Comparison of ENCODE assay signal across 8 cellular contexts in genomic region chr12:25488956-25489870, GRCh38.
A peak's percentile ranks its signal among the peaks of the same experiment; 100 is the strongest.
DNase-seq lines count a peak whose midpoint lies in the region; TF ChIP-seq lines count a peak whose summit lies in the region.
"Not testable (repeated sequence)": the region's sequence is repeated elsewhere in the genome, so short reads cannot be mapped to it uniquely, and the experiment has no call there.

No MANE protein-coding gene starts in this region.

- H3K4ac ChIP-seq in H9 (ENCODE audit: low read depth, low read length) = not testable (repeated sequence)

- H3K79me1 ChIP-seq in H9 (ENCODE audit: insufficient read depth, low read depth, low read length, poor library complexity, severe bottlenecking) = not testable (repeated sequence)

- H3K14ac ChIP-seq in H9 (ENCODE audit: insufficient read depth, low read length) = not testable (repeated sequence)

- TF ChIP-seq CTCF in Caco-2 (IDR thresholded peaks at IDR 0.05; ENCODE audit: insufficient read depth in 1 of 2, low read depth in 1 of 2, low read length in 1 of 2, severe bottlenecking in 1 of 2, unreplicated experiment in 1 of 2); H9 (conservative IDR thresholded peaks at IDR 0.05); VCaP (conservative IDR thresholded peaks at IDR 0.05); epithelial cell of esophagus (IDR thresholded peaks at IDR 0.05; ENCODE audit: insufficient read depth, low read depth, low read length, missing control alignments); neural progenitor cell (IDR thresholded peaks at IDR 0.05): not testable (repeated sequence)

- not testable (repeated sequence) for H3K79me2 ChIP-seq in H9 (ENCODE audit: insufficient read depth, low read length); neural progenitor cell (ENCODE audit: low read depth)

- H3K36me3 ChIP-seq in Caco-2 (ENCODE audit: control insufficient read depth, insufficient read depth, low read length); iPS-15b (ENCODE audit: control insufficient read depth, insufficient read depth, low read length); neural progenitor cell: not testable (repeated sequence)

- not testable (repeated sequence) for H2AK5ac ChIP-seq in H9 (ENCODE audit: insufficient read length, low read length)

- H2AFZ ChIP-seq in H9 (ENCODE audit: low read length) = not testable (repeated sequence)
- H2AFZ ChIP-seq in neural progenitor cell (replicated peaks) = peak overlapping the region; percentile 37

- H3K4me1 Mint-ChIP-seq in Caco-2 (ENCODE audit: low read depth, unreplicated experiment) (peaks cover 31% of the 10 kb centered on the region), H9 (peaks cover 12 to 30% of the 10 kb centered on the region in 2 experiments)
- H3K4me1 Mint-ChIP-seq in neural progenitor cell = not testable (repeated sequence)

- not testable (repeated sequence) for H4K20me1 ChIP-seq in H9 (ENCODE audit: control insufficient read depth, insufficient read depth, insufficient read length); neural progenitor cell (ENCODE audit: low read depth)

- POLR2A ChIA-PET in Caco-2 (lab: Charles Lee) = not testable (repeated sequence)

- peaks cover 28% of the 10 kb centered on the region for H3K4me1 ChIP-seq in Caco-2
- not testable (repeated sequence) for H3K4me1 ChIP-seq in H9 (ENCODE audit: insufficient read depth, low read length); iPS-15b (ENCODE audit: control insufficient read depth, insufficient read depth, low read length)
- H3K4me1 ChIP-seq in neural progenitor cell = peaks cover 28% of the 10 kb centered on the region

- H3K9me3 Mint-ChIP-seq in Caco-2 (ENCODE audit: unreplicated experiment) = peaks cover 35% of the 10 kb centered on the region
- H3K9me3 Mint-ChIP-seq in H9, neural progenitor cell: not testable (repeated sequence)

- H3K4me3 Mint-ChIP-seq in Caco-2 (ENCODE audit: unreplicated experiment) (peak overlapping the region; percentile 71), H9 (peak overlapping the region; percentile 70 to 84), neural progenitor cell (peak overlapping the region; percentile 67)

- not testable (repeated sequence) for H4K5ac ChIP-seq in H9 (ENCODE audit: insufficient read length, low read depth, low read length)

- not testable (repeated sequence) for H3K27me3 Mint-ChIP-seq in Caco-2 (ENCODE audit: insufficient read depth, unreplicated experiment); neural progenitor cell (ENCODE audit: insufficient read depth, low read depth)
- peaks cover 42% of the 10 kb centered on the region for H3K27me3 Mint-ChIP-seq in H9 (ENCODE audit: low read depth)

- peaks cover 15% of the 10 kb centered on the region for H3K36me3 Mint-ChIP-seq in Caco-2 (ENCODE audit: insufficient read depth, unreplicated experiment)
- H3K36me3 Mint-ChIP-seq in H9 (ENCODE audit: insufficient read depth in 1 of 3, low read depth in 3 of 3); neural progenitor cell: not testable (repeated sequence)

- not testable (repeated sequence) for H2BK20ac ChIP-seq in H9 (ENCODE audit: low read depth, low read length, poor library complexity, severe bottlenecking)

- not testable (repeated sequence) for H3K56ac ChIP-seq in H9 (ENCODE audit: insufficient read length, low read depth, low read length)

- CTCF ChIA-PET in Caco-2 (lab: Charles Lee) = not testable (repeated sequence)

- H3K9ac ChIP-seq in H9 (ENCODE audit: extremely low read depth, insufficient read length, low read length); iPS-15b (ENCODE audit: low read depth, low read length); neural progenitor cell: not testable (repeated sequence)

- H2BK12ac ChIP-seq in H9 (ENCODE audit: insufficient read length, low read depth, low read length) = not testable (repeated sequence)

- H3F3A ChIP-seq in neural progenitor cell (ENCODE audit: low read depth) = peaks cover 21% of the 10 kb centered on the region

- not testable (repeated sequence) for H4K8ac ChIP-seq in H9 (replicated peaks; ENCODE audit: insufficient read length, low read depth, low read length)

- not testable (repeated sequence) for H2BK120ac ChIP-seq in H9 (ENCODE audit: low read depth, low read length, poor library complexity, severe bottlenecking)

- H3K4me3 ChIP-seq in Caco-2 (ENCODE audit: low read depth, low read length) = peak overlapping the region; percentile 30
- H3K4me3 ChIP-seq in epithelial cell of esophagus (ENCODE audit: low read length) = peak overlapping the region; percentile 34
- peak overlapping the region; percentile 32 for H3K4me3 ChIP-seq in iPS-15b (ENCODE audit: low read depth, low read length)
- peak overlapping the region; percentile 45 for H3K4me3 ChIP-seq in neural progenitor cell

- TSS peak; percentile 89 for BruUV-seq in Caco-2 (replicated peaks; lab: Mats Ljungman, UMichigan)

- not testable (repeated sequence) for H2BK15ac ChIP-seq in H9 (ENCODE audit: low read depth, low read length)

- intact Hi-C loops in Caco-2 (cut with micrococcal nuclease; ENCODE audit: unreplicated experiment) = not testable (repeated sequence)

- not testable (repeated sequence) for H2BK5ac ChIP-seq in H9 (ENCODE audit: insufficient read length, low read length)

- H3K23ac ChIP-seq in H9 (ENCODE audit: insufficient read length, low read depth, low read length) = not testable (repeated sequence)

- H3K9me3 ChIP-seq in Caco-2 = peaks cover 21% of the 10 kb centered on the region
- not testable (repeated sequence) for H3K9me3 ChIP-seq in H9 (ENCODE audit: control insufficient read depth, low read depth, low read length); iPS-15b (ENCODE audit: control insufficient read depth, insufficient read depth, low read length); neural progenitor cell (ENCODE audit: low read depth)

- not testable (repeated sequence) for H3K27me3 ChIP-seq in Caco-2 (replicated peaks; ENCODE audit: control insufficient read depth, insufficient read depth, low read length); H9 (ENCODE audit: insufficient read depth, low read length); iPS-15b (ENCODE audit: control insufficient read depth, insufficient read depth, low read length)
- H3K27me3 ChIP-seq in neural progenitor cell = peaks cover 41% of the 10 kb centered on the region

- not testable (repeated sequence) for H3K18ac ChIP-seq in H9 (ENCODE audit: insufficient read length, low read depth, low read length)

- WGBS in H9 (ENCODE audit: extremely low coverage, insufficient read length, low lambda C conversion rate) = no CpG with 5 or more reads among the region's 33 CpGs

- H3K27ac ChIP-seq in H9 (ENCODE audit: insufficient read length, low read depth, low read length) (peak overlapping the region; percentile 68), VCaP (peak overlapping the region; percentile 93)
- not testable (repeated sequence) for H3K27ac ChIP-seq in neural progenitor cell

- DNase-seq in Caco-2 (peak; percentile 80 to 91), H9 (peak; percentile 58), NCI-H1417 treated with DMSO at 0.1 percent for 48 hours (lab: John Stamatoyannopoulos, UW) (peak; percentile 44), NCI-H748 (lab: John Stamatoyannopoulos, UW; ENCODE audit: unreplicated experiment) (peak; percentile 57), epithelial cell of esophagus (ENCODE audit: low read depth) (peak; percentile 62), neural progenitor cell (ENCODE audit: low spot score) (peak; percentile 42)

- H3K27ac Mint-ChIP-seq in Caco-2 (ENCODE audit: unreplicated experiment) (peak overlapping the region; percentile 86), H9 (peak overlapping the region; percentile 76 to 94 (median 94); a peak in 6 of 7 replicates)
- H3K27ac Mint-ChIP-seq in neural progenitor cell = not testable (repeated sequence)

- not testable (repeated sequence) for H3K4me2 ChIP-seq in H9 (ENCODE audit: insufficient read depth, insufficient read length, low read length)
- peak overlapping the region; percentile 51 for H3K4me2 ChIP-seq in neural progenitor cell

- H4K91ac ChIP-seq in H9 (ENCODE audit: insufficient read length, low read depth, low read length) = not testable (repeated sequence)

- H3T11ph ChIP-seq in H9 (ENCODE audit: low read length) = not testable (repeated sequence)

- not testable (repeated sequence) for H3K23me2 ChIP-seq in H9 (ENCODE audit: insufficient read length, low read depth, low read length, poor library complexity, severe bottlenecking)
